ENCODE assay signal across 2 cellular contexts in genomic region chr16:81818514-81819304, GRCh38.
TF ChIP-seq lines count a peak whose summit lies in the region.

No MANE protein-coding gene starts in this region.

TF ChIP-seq in HepG2, 621 proteins besides CTCF, POLR2A, EP300 and RAD21:
- TF ChIP-seq ZNF557 (CRISPR knock-in tag; IDR thresholded peaks at IDR 0.05) = no peak
- 0 out of 2 replicates have a peak, but pooled peaks have one; percentile 19 for TF ChIP-seq ZNF768 (CRISPR knock-in tag; IDR thresholded peaks at IDR 0.05)

TF ChIP-seq in endothelial cell of umbilical vein, 7 proteins besides CTCF, POLR2A, EP300 and RAD21:
- TF ChIP-seq JUN (IDR thresholded peaks at IDR 0.05; ENCODE audit: borderline replicate concordance, insufficient read depth, insufficient read length, low read depth) = no peak
- TF ChIP-seq EZH2 (IDR thresholded peaks at IDR 0.05; ENCODE audit: borderline replicate concordance, low read depth, low read length, severe bottlenecking) = no peak
- TF ChIP-seq FOS (IDR thresholded peaks at IDR 0.05; ENCODE audit: borderline replicate concordance, insufficient read depth, low read length) = no peak
- TF ChIP-seq MAX (IDR thresholded peaks at IDR 0.05; ENCODE audit: insufficient read depth, insufficient read length) = no peak
- no peak for TF ChIP-seq GATA2 (IDR thresholded peaks at IDR 0.05; ENCODE audit: insufficient read depth, insufficient read length, low read depth, low read length)
- TF ChIP-seq MYC (IDR thresholded peaks at IDR 0.05; ENCODE audit: low read depth, low read length) = no peak
- TF ChIP-seq POLR2AphosphoS5 (IDR thresholded peaks at IDR 0.05; ENCODE audit: insufficient read depth, low read depth, low read length) = no peak
